In genomic region chr16:11677959-11678881, GRCh38 we compare ENCODE assay signal across 11 cellular contexts. TPM values are rescaled to one million over a fixed set of nuclear protein-coding genes. Genes with fewer than 3 reads are reported as not detected.
DNase-seq lines count a peak whose midpoint lies in the region; ATAC-seq and TF ChIP-seq lines count a peak whose summit lies in the region.
"Had no signal": no experiment of that assay in that cellular context is flagged by ENCODE, and none has a peak within 500 bp of the region (broad histone marks: within the 10 kb centered on the region; RNA-seq: fewer than 3 reads in every experiment).

No MANE protein-coding gene starts in this region.

- no peak overlapping the region for H3K56ac ChIP-seq in mesendoderm (ENCODE audit: low read length)

- H3K4me1 ChIP-seq in heart right ventricle (peaks cover 39 to 100% (median 93%) of the 10 kb centered on the region in 9 donors), upper lobe of right lung (peaks cover 41% of the 10 kb centered on the region), mesendoderm (ENCODE audit: control insufficient read depth, low read depth, low read length) (no peaks in the 10 kb centered on the region)

- no peak overlapping the region for H3K23ac ChIP-seq in mesendoderm (ENCODE audit: low read length)

- ATAC-seq in heart right ventricle (no peak), Right ventricle myocardium superior (ENCODE audit: poor library complexity) (no peak), upper lobe of right lung (no peak), GM19328 (IDR thresholded peaks at IDR 0.05; ENCODE audit: unreplicated experiment) (no peak)

- 64 to 76% methylated on average over 18 of the region's 18 CpGs for WGBS in heart right ventricle, 2 donors
- no CpG with 5 or more reads among the region's 18 CpGs for WGBS in mesendoderm (ENCODE audit: extremely low coverage, insufficient coverage, low lambda C conversion rate)

- no peak overlapping the region for H2BK15ac ChIP-seq in mesendoderm (replicated peaks; ENCODE audit: low read depth)

- TF ChIP-seq CTCF in heart right ventricle (IDR thresholded peaks at IDR 0.05) (no peak), upper lobe of right lung (IDR thresholded peaks at IDR 0.05) (no peak)

- no peaks in the 10 kb centered on the region for H3K36me3 Mint-ChIP-seq in activated naive CD8-positive, alpha-beta T cell

- peaks cover 76% of the 10 kb centered on the region for H3K4me1 Mint-ChIP-seq in activated naive CD8-positive, alpha-beta T cell (ENCODE audit: low read depth)

- H3K27me3 ChIP-seq in heart right ventricle (no peaks in the 10 kb centered on the region), upper lobe of right lung (no peaks in the 10 kb centered on the region), mesendoderm (ENCODE audit: insufficient read depth, low read length, poor library complexity) (no peaks in the 10 kb centered on the region)

- H3K9me3 ChIP-seq in heart right ventricle = no peaks in the 10 kb centered on the region
- no peaks in the 10 kb centered on the region for H3K9me3 ChIP-seq in upper lobe of right lung
- H3K9me3 ChIP-seq: Caco-2 had no signal

- H4K8ac ChIP-seq in mesendoderm (ENCODE audit: low read depth, low read length) = no peak overlapping the region

- H4K5ac ChIP-seq in mesendoderm (ENCODE audit: low read length) = no peak overlapping the region

- H2BK120ac ChIP-seq in mesendoderm (ENCODE audit: low read depth, low read length) = no peak overlapping the region

- H2BK5ac ChIP-seq in mesendoderm (ENCODE audit: low read length) = no peak overlapping the region

- H3K79me2 ChIP-seq in mesendoderm (ENCODE audit: control insufficient read depth, insufficient read depth, low read length) = peaks cover 13% of the 10 kb centered on the region

- DNase-seq in heart right ventricle = no peak
- no peak for DNase-seq in Right ventricle myocardium superior
- peak; percentile 35 for DNase-seq in medulla oblongata (ENCODE audit: extremely low spot score)
- peak; percentile 30 for DNase-seq in upper lobe of right lung
- DNase-seq in mesendoderm = no peak
- DNase-seq in NCI-H187 (lab: John Stamatoyannopoulos, UW) = no peak
- DNase-seq: activated CD8-positive, alpha-beta memory T cell treated with anti-CD3 and anti-CD28 coated beads, Interleukin-2, amount 50 U/mL, for 4 hours; Caco-2; OCI-M1 had no signal

- H3K27ac Mint-ChIP-seq in activated naive CD8-positive, alpha-beta T cell = peak overlapping the region; percentile 70

- H3K4me3 Mint-ChIP-seq in activated naive CD8-positive, alpha-beta T cell = no peak overlapping the region

- intact Hi-C loops in heart right ventricle (cut with DNase I) (no loop called here), Right ventricle myocardium superior (cut with DNase I) (no loop called here), upper lobe of right lung (cut with DNase I) (no loop called here)

- H3K27ac ChIP-seq in heart right ventricle (peak overlapping the region in 8 of 10 donors; percentile 28 to 88 (median 52)), upper lobe of right lung (peak overlapping the region; percentile 7), mesendoderm (ENCODE audit: low read depth, low read length) (no peak overlapping the region)

- H3K27me3 Mint-ChIP-seq in activated naive CD8-positive, alpha-beta T cell = no peaks in the 10 kb centered on the region

- H3K36me3 ChIP-seq in heart right ventricle = peaks cover 0 to 76% (median 27%) of the 10 kb centered on the region in 9 donors
- peaks cover 71% of the 10 kb centered on the region for H3K36me3 ChIP-seq in upper lobe of right lung
- peaks cover 16% of the 10 kb centered on the region for H3K36me3 ChIP-seq in mesendoderm (ENCODE audit: control insufficient read depth, insufficient read depth, low read length)

- no peak overlapping the region for H3K9ac ChIP-seq in mesendoderm (ENCODE audit: low read length)

- no peak overlapping the region for H3K18ac ChIP-seq in mesendoderm (ENCODE audit: low read length)

- peaks cover 8% of the 10 kb centered on the region for H3K79me1 ChIP-seq in mesendoderm (ENCODE audit: low read length)

- no peak overlapping the region for H3K4me2 ChIP-seq in mesendoderm (ENCODE audit: low read length)

- H3K4me3 ChIP-seq in heart right ventricle (no peak overlapping the region), upper lobe of right lung (no peak overlapping the region), mesendoderm (ENCODE audit: low read length) (no peak overlapping the region)

- H3K9me3 Mint-ChIP-seq in activated naive CD8-positive, alpha-beta T cell (ENCODE audit: low read depth) = no peaks in the 10 kb centered on the region

- no peak overlapping the region for H3K4ac ChIP-seq in mesendoderm (ENCODE audit: low read depth, low read length)

- no peak overlapping the region for H2AK5ac ChIP-seq in mesendoderm (ENCODE audit: low read length)

RNA-seq across cellular contexts. Expression of gene SNN, which starts 10.0 kb away (rescaled TPM):
- total RNA-seq in heart right ventricle (10 to 100 TPM; 25.5 to 61.4 (median 37.6) TPM), Right ventricle myocardium superior (28.3 TPM), upper lobe of right lung (31.1 TPM)
- polyA plus RNA-seq in heart right ventricle = 10 to 100 TPM; 10.1 to 21.2 TPM
- 30.3 TPM for polyA plus RNA-seq in mesendoderm (2013, experiment 1 of 2)
- 30.0 TPM for polyA plus RNA-seq in mesendoderm (2013, experiment 2 of 2)

Comparison
In these comparisons a context has a peak if more than half of its experiments do, and no peak if none do; other contexts are left out.
1. DNase-seq: peak in medulla oblongata (single experiment) and upper lobe of right lung (single experiment); none in heart right ventricle (0 of 2), Right ventricle myocardium superior (single experiment), mesendoderm (single experiment) and NCI-H187 (0 of 2).